ENCODE assay signal across 20 cellular contexts in genomic region chr3:178005961-178006360, GRCh38.
DNase-seq lines count a peak whose midpoint lies in the region; ATAC-seq and TF ChIP-seq lines count a peak whose summit lies in the region.
"Had no signal": no experiment of that assay in that cellular context is flagged by ENCODE, and none has a peak within 500 bp of the region (broad histone marks: within the 10 kb centered on the region; RNA-seq: fewer than 3 reads in every experiment).

No MANE protein-coding gene starts in this region.

- peaks cover 41% of the 10 kb centered on the region for H3K4me1 ChIP-seq in Loucy (ENCODE audit: insufficient read depth, low read length, poor library complexity, severe bottlenecking)
- peaks cover 12 to 42% of the 10 kb centered on the region in 2 donors for H3K4me1 ChIP-seq in naive thymus-derived CD4-positive, alpha-beta T cell (ENCODE audit: control insufficient read depth in 2 of 2, insufficient read depth in 2 of 2, low read length in 2 of 2)
- H3K4me1 ChIP-seq: A549, Caco-2 had no signal

- POLR2A ChIA-PET in CD4-positive, alpha-beta T cell (lab: Charles Lee): interaction anchor here (0.5 kb wide), 1 partner anchor 120 kb away, joined by 3 read pairs; no protein-coding TSS in a partner anchor
- POLR2A ChIA-PET in naive thymus-derived CD4-positive, alpha-beta T cell (lab: Charles Lee): interaction anchor here (0.5 kb wide), 1 partner anchor 971 kb away, joined by 3 read pairs; no protein-coding TSS in a partner anchor

- no peak for DNase-seq in CD4-positive, alpha-beta T cell
- DNase-seq in epidermal melanocyte (ENCODE audit: insufficient read length, low spot score): peak; percentile 17
- DNase-seq in naive thymus-derived CD4-positive, alpha-beta T cell: peak in 6 of 9 donors; percentile 13 to 50 (median 37)
- no peak for DNase-seq in GM13977 (ENCODE audit: low spot score)
- no peak for DNase-seq in effector memory CD8-positive, alpha-beta T cell
- no peak for DNase-seq in activated T-cell treated with anti-CD3 and anti-CD28 coated beads, Interleukin-2, amount 50 U/mL, for 48 hours
- DNase-seq: AML-193; Caco-2; Calu3; CD4-positive, alpha-beta memory T cell; DMS79 treated with DMSO at 0.1 percent for 48 hours; GF-D8 had no signal

- no peaks in the 10 kb centered on the region for H3K9me3 Mint-ChIP-seq in CD4-positive, alpha-beta T cell
- peaks cover 0 to 20% (median 9%) of the 10 kb centered on the region in 11 donors for H3K9me3 Mint-ChIP-seq in naive thymus-derived CD4-positive, alpha-beta T cell
- peaks cover 0 to 2% of the 10 kb centered on the region in 2 donors for H3K9me3 Mint-ChIP-seq in effector memory CD8-positive, alpha-beta T cell

- no peak overlapping the region for H3K27ac ChIP-seq in CD4-positive, alpha-beta T cell (ENCODE audit: low read depth, low read length)
- no peak overlapping the region for H3K27ac ChIP-seq in naive thymus-derived CD4-positive, alpha-beta T cell (ENCODE audit: low read depth, low read length)
- H3K27ac ChIP-seq: 22Rv1; A549; BLaER1 treated with 17β-estradiol and CSF1 and Interleukin-3, amounts not matched to agents 10 nM and 100 nM; C4-2B had no signal

- no peaks in the 10 kb centered on the region for H3K27me3 ChIP-seq in CD4-positive, alpha-beta T cell (ENCODE audit: control insufficient read depth, insufficient read depth, low read length)
- no peaks in the 10 kb centered on the region for H3K27me3 ChIP-seq in Loucy (ENCODE audit: insufficient read depth, low read length, poor library complexity, severe bottlenecking)
- H3K27me3 ChIP-seq in naive thymus-derived CD4-positive, alpha-beta T cell (ENCODE audit: control insufficient read depth in 2 of 2, insufficient read depth in 2 of 2, low read length in 2 of 2): no peaks in the 10 kb centered on the region
- H3K27me3 ChIP-seq: BLaER1 treated with 17β-estradiol and CSF1 and Interleukin-3, amounts not matched to agents 10 nM and 100 nM had no signal

- no peaks in the 10 kb centered on the region for H3K27me3 Mint-ChIP-seq in CD4-positive, alpha-beta T cell
- H3K27me3 Mint-ChIP-seq in naive thymus-derived CD4-positive, alpha-beta T cell: no peaks in the 10 kb centered on the region
- no peaks in the 10 kb centered on the region for H3K27me3 Mint-ChIP-seq in effector memory CD8-positive, alpha-beta T cell
- H3K27me3 Mint-ChIP-seq: B cell; CD4-positive, alpha-beta memory T cell had no signal

- H3K79me2 ChIP-seq in Loucy (ENCODE audit: insufficient read depth, low read length): no peaks in the 10 kb centered on the region

- no peaks in the 10 kb centered on the region for H3K9me3 ChIP-seq in CD4-positive, alpha-beta T cell (ENCODE audit: control insufficient read depth, low read length)
- H3K9me3 ChIP-seq in Loucy (ENCODE audit: insufficient read depth, low read depth, low read length): no peaks in the 10 kb centered on the region
- no peaks in the 10 kb centered on the region for H3K9me3 ChIP-seq in naive thymus-derived CD4-positive, alpha-beta T cell (ENCODE audit: control insufficient read depth in 2 of 3, low read length in 3 of 3)
- H3K9me3 ChIP-seq: A549, Caco-2 had no signal

- H3K27ac Mint-ChIP-seq in CD4-positive, alpha-beta T cell: no peak overlapping the region
- H3K27ac Mint-ChIP-seq in naive thymus-derived CD4-positive, alpha-beta T cell: peak overlapping the region in 3 of 9 donors; percentile 19 to 62 (median 42)
- no peak overlapping the region for H3K27ac Mint-ChIP-seq in effector memory CD8-positive, alpha-beta T cell
- H3K27ac Mint-ChIP-seq: B cell; CD8-positive, alpha-beta memory T cell had no signal

- CTCF ChIA-PET in CD4-positive, alpha-beta T cell (lab: Charles Lee): no interaction called here
- CTCF ChIA-PET in naive thymus-derived CD4-positive, alpha-beta T cell (lab: Charles Lee): interaction anchor here (0.6 kb wide), 2 partner anchors 10 to 373 kb away, joined by 3 read pairs; no protein-coding TSS in a partner anchor

- no peak overlapping the region for H2AFZ ChIP-seq in Loucy (ENCODE audit: low read length)

- H3K36me3 ChIP-seq in Loucy (ENCODE audit: insufficient read depth, low read length): no peaks in the 10 kb centered on the region
- no peaks in the 10 kb centered on the region for H3K36me3 ChIP-seq in naive thymus-derived CD4-positive, alpha-beta T cell (ENCODE audit: control insufficient read depth in 2 of 3, insufficient read depth in 3 of 3, low read length in 3 of 3)
- H3K36me3 ChIP-seq: BLaER1 treated with 17β-estradiol and CSF1 and Interleukin-3, amounts not matched to agents 10 nM and 100 nM had no signal

- peak overlapping the region; percentile 31 for H3K4me2 ChIP-seq in Loucy (ENCODE audit: low read depth, low read length, poor library complexity, severe bottlenecking)
- H3K4me2 ChIP-seq: A549; BLaER1 treated with 17β-estradiol and CSF1 and Interleukin-3, amounts not matched to agents 10 nM and 100 nM had no signal

- H3K4me3 Mint-ChIP-seq in CD4-positive, alpha-beta T cell: peak overlapping the region; percentile 18
- peak overlapping the region in 6 of 10 donors; percentile 17 to 55 (median 36) for H3K4me3 Mint-ChIP-seq in naive thymus-derived CD4-positive, alpha-beta T cell
- H3K4me3 Mint-ChIP-seq in effector memory CD8-positive, alpha-beta T cell: no peak overlapping the region
- H3K4me3 Mint-ChIP-seq: B cell; CD8-positive, alpha-beta memory T cell had no signal

- no peak for TF ChIP-seq CTCF in CD4-positive, alpha-beta T cell (IDR thresholded peaks at IDR 0.05)
- TF ChIP-seq CTCF in Loucy (conservative IDR thresholded peaks at IDR 0.05; ENCODE audit: low read length): no peak
- no peak for TF ChIP-seq CTCF in GM13977 (IDR thresholded peaks at IDR 0.05; ENCODE audit: extremely low read depth, insufficient read depth, missing control alignments)

- H3K4me1 Mint-ChIP-seq in CD4-positive, alpha-beta T cell (ENCODE audit: low read depth): peaks cover 64% of the 10 kb centered on the region
- H3K4me1 Mint-ChIP-seq in naive thymus-derived CD4-positive, alpha-beta T cell: peaks cover 39 to 68% (median 64%) of the 10 kb centered on the region in 7 donors
- H3K4me1 Mint-ChIP-seq in effector memory CD8-positive, alpha-beta T cell (ENCODE audit: low read depth in 2 of 2): peaks cover 23 to 24% of the 10 kb centered on the region in 2 donors

- peak; percentile 35 for ATAC-seq in CD4-positive, alpha-beta T cell (ENCODE audit: poor library complexity)
- ATAC-seq in naive thymus-derived CD4-positive, alpha-beta T cell: no peak
- no peak for ATAC-seq in effector memory CD8-positive, alpha-beta T cell (replicated peaks)
- no peak for ATAC-seq in HG03025 (IDR thresholded peaks at IDR 0.05; ENCODE audit: low FRiP score, unreplicated experiment)
- ATAC-seq: A549 had no signal

- intact Hi-C loops in CD4-positive, alpha-beta T cell (cut with DNase I, micrococcal nuclease): loop anchor here in 1 of 2 experiments (10.0 kb wide), 1 partner anchor 79 kb away; no protein-coding TSS in a partner anchor
- intact Hi-C loops in naive thymus-derived CD4-positive, alpha-beta T cell (cut with micrococcal nuclease): loop anchor here in 1 of 2 donors (10.0 kb wide), 1 partner anchor 811 kb away; the partner anchor contains the start of gene TBL1XR1

- H3K36me3 Mint-ChIP-seq in CD4-positive, alpha-beta T cell (ENCODE audit: low read depth): peaks cover 9% of the 10 kb centered on the region
- H3K36me3 Mint-ChIP-seq in naive thymus-derived CD4-positive, alpha-beta T cell: peaks cover 0 to 27% (median 9%) of the 10 kb centered on the region in 5 donors
- no peaks in the 10 kb centered on the region for H3K36me3 Mint-ChIP-seq in effector memory CD8-positive, alpha-beta T cell (ENCODE audit: insufficient read depth)

- no peak overlapping the region for H3K9ac ChIP-seq in Loucy (ENCODE audit: low read depth, low read length, poor library complexity, severe bottlenecking)
- H3K9ac ChIP-seq: BLaER1 treated with 17β-estradiol and CSF1 and Interleukin-3, amounts not matched to agents 10 nM and 100 nM had no signal

- no peaks in the 10 kb centered on the region for H4K20me1 ChIP-seq in Loucy (ENCODE audit: insufficient read depth, low read length, poor library complexity, severe bottlenecking)
- H4K20me1 ChIP-seq: BLaER1 treated with 17β-estradiol and CSF1 and Interleukin-3, amounts not matched to agents 10 nM and 100 nM had no signal

- H3K4me3 ChIP-seq in Loucy (ENCODE audit: low read length, poor library complexity, severe bottlenecking): no peak overlapping the region
- H3K4me3 ChIP-seq in naive thymus-derived CD4-positive, alpha-beta T cell (ENCODE audit: low read length): no peak overlapping the region
- H3K4me3 ChIP-seq: A549; BLaER1 treated with 17β-estradiol and CSF1 and Interleukin-3, amounts not matched to agents 10 nM and 100 nM had no signal

- no peaks in the 10 kb centered on the region for H3K9me2 ChIP-seq in Loucy (replicated peaks; ENCODE audit: low read depth, low read length)

- in situ Hi-C loops in GM13977 (cut with MboI; ENCODE audit: low pct_unique_long_range_greater_than_20kb, low sequenced_read_pairs, unreplicated experiment): no loop called here

- no peaks in the 10 kb centered on the region for H3F3A ChIP-seq in Loucy (ENCODE audit: low read depth)

Comparison
In these comparisons a context has a peak if more than half of its experiments do, and no peak if none do; other contexts are left out.
1. DNase-seq: peak in epidermal melanocyte (single experiment) and naive thymus-derived CD4-positive, alpha-beta T cell (6 of 9); none in CD4-positive, alpha-beta T cell (0 of 10), GM13977 (single experiment), effector memory CD8-positive, alpha-beta T cell (0 of 3) and activated T-cell treated with anti-CD3 and anti-CD28 coated beads, Interleukin-2, amount 50 U/mL, for 48 hours (0 of 2).
2. H3K4me3 Mint-ChIP-seq: peak in CD4-positive, alpha-beta T cell (single experiment) and naive thymus-derived CD4-positive, alpha-beta T cell (6 of 10); none in effector memory CD8-positive, alpha-beta T cell (0 of 2).